2 cellular contexts compared by ENCODE assay signal in the genomic region with DNA sequence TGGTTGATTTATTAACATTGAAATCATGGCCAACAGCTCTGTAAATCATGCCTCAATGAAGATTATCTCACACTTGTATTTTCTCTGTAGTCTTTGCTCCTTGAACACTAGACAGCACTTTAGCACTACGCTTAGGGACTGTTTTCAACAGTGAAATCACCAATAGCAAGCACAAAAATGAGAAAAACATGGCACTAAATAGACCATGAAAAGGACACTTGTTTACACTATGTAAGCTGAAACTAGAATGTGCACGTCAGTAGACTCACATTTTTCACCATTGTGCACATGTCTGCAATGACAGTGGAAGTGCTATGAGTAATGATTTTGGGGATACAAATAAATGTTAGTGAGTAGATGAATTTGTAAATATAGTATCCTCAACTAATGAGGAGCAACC.
TF ChIP-seq lines count a peak whose summit lies in the region.

No MANE protein-coding gene starts in this region.

TF ChIP-seq in HEK293, 187 proteins besides CTCF, POLR2A, EP300 and RAD21 (continued from another document):
- TF ChIP-seq, protein P1, sequence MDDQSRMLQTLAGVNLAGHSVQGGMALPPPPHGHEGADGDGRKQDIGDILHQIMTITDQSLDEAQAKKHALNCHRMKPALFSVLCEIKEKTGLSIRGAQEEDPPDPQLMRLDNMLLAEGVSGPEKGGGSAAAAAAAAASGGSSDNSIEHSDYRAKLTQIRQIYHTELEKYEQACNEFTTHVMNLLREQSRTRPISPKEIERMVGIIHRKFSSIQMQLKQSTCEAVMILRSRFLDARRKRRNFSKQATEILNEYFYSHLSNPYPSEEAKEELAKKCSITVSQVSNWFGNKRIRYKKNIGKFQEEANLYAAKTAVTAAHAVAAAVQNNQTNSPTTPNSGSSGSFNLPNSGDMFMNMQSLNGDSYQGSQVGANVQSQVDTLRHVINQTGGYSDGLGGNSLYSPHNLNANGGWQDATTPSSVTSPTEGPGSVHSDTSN (CRISPR knock-in tag; IDR thresholded peaks at IDR 0.05): no peak
- TF ChIP-seq GLI2 (tag by site-specific recombination; IDR thresholded peaks at IDR 0.05; ENCODE audit: borderline replicate concordance, low read depth): no peak
- no peak for TF ChIP-seq GFI1B (tag by site-specific recombination; IDR thresholded peaks at IDR 0.05)
- TF ChIP-seq, protein P2, sequence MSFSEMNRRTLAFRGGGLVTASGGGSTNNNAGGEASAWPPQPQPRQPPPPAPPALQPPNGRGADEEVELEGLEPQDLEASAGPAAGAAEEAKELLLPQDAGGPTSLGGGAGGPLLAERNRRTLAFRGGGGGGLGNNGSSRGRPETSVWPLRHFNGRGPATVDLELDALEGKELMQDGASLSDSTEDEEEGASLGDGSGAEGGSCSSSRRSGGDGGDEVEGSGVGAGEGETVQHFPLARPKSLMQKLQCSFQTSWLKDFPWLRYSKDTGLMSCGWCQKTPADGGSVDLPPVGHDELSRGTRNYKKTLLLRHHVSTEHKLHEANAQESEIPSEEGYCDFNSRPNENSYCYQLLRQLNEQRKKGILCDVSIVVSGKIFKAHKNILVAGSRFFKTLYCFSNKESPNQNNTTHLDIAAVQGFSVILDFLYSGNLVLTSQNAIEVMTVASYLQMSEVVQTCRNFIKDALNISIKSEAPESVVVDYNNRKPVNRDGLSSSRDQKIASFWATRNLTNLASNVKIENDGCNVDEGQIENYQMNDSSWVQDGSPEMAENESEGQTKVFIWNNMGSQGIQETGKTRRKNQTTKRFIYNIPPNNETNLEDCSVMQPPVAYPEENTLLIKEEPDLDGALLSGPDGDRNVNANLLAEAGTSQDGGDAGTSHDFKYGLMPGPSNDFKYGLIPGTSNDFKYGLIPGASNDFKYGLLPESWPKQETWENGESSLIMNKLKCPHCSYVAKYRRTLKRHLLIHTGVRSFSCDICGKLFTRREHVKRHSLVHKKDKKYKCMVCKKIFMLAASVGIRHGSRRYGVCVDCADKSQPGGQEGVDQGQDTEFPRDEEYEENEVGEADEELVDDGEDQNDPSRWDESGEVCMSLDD (tag by site-specific recombination; IDR thresholded peaks at IDR 0.05): no peak
- 0 out of 2 replicates have a peak, but pooled peaks have one; percentile 9 for TF ChIP-seq PRDM1 (tag by site-specific recombination; IDR thresholded peaks at IDR 0.05)
- TF ChIP-seq ZNF391 (tag by site-specific recombination; IDR thresholded peaks at IDR 0.05; ENCODE audit: borderline replicate concordance, low read depth): no peak
- no peak for TF ChIP-seq ZNF341 (tag by site-specific recombination; IDR thresholded peaks at IDR 0.05; ENCODE audit: low read depth)
- no peak for TF ChIP-seq ZNF629 (tag by site-specific recombination; IDR thresholded peaks at IDR 0.05)
- TF ChIP-seq ZBTB1 (tag by site-specific recombination; IDR thresholded peaks at IDR 0.05): no peak
- no peak for TF ChIP-seq SCRT2 (tag by site-specific recombination; IDR thresholded peaks at IDR 0.05)
- TF ChIP-seq, protein P3, sequence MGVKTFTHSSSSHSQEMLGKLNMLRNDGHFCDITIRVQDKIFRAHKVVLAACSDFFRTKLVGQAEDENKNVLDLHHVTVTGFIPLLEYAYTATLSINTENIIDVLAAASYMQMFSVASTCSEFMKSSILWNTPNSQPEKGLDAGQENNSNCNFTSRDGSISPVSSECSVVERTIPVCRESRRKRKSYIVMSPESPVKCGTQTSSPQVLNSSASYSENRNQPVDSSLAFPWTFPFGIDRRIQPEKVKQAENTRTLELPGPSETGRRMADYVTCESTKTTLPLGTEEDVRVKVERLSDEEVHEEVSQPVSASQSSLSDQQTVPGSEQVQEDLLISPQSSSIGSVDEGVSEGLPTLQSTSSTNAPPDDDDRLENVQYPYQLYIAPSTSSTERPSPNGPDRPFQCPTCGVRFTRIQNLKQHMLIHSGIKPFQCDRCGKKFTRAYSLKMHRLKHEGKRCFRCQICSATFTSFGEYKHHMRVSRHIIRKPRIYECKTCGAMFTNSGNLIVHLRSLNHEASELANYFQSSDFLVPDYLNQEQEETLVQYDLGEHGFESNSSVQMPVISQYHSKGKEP (tag by site-specific recombination; IDR thresholded peaks at IDR 0.05): no peak
- no peak for TF ChIP-seq ZIC2 (tag by site-specific recombination; IDR thresholded peaks at IDR 0.05)
- TF ChIP-seq ZNF239 (tag by site-specific recombination; IDR thresholded peaks at IDR 0.05): no peak
- TF ChIP-seq FEZF1 (tag by site-specific recombination; IDR thresholded peaks at IDR 0.05): peak; percentile 71
- TF ChIP-seq, protein P4, sequence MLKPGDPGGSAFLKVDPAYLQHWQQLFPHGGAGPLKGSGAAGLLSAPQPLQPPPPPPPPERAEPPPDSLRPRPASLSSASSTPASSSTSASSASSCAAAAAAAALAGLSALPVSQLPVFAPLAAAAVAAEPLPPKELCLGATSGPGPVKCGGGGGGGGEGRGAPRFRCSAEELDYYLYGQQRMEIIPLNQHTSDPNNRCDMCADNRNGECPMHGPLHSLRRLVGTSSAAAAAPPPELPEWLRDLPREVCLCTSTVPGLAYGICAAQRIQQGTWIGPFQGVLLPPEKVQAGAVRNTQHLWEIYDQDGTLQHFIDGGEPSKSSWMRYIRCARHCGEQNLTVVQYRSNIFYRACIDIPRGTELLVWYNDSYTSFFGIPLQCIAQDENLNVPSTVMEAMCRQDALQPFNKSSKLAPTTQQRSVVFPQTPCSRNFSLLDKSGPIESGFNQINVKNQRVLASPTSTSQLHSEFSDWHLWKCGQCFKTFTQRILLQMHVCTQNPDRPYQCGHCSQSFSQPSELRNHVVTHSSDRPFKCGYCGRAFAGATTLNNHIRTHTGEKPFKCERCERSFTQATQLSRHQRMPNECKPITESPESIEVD (tag by site-specific recombination; IDR thresholded peaks at IDR 0.05): peak; percentile 100
- TF ChIP-seq ZFP41 (tag by site-specific recombination; IDR thresholded peaks at IDR 0.05; ENCODE audit: borderline replicate concordance): no peak
- no peak for TF ChIP-seq MYNN (tag by site-specific recombination; IDR thresholded peaks at IDR 0.05; ENCODE audit: borderline replicate concordance)
- TF ChIP-seq WT1 (tag by site-specific recombination; IDR thresholded peaks at IDR 0.05): no peak
- TF ChIP-seq, protein P5, sequence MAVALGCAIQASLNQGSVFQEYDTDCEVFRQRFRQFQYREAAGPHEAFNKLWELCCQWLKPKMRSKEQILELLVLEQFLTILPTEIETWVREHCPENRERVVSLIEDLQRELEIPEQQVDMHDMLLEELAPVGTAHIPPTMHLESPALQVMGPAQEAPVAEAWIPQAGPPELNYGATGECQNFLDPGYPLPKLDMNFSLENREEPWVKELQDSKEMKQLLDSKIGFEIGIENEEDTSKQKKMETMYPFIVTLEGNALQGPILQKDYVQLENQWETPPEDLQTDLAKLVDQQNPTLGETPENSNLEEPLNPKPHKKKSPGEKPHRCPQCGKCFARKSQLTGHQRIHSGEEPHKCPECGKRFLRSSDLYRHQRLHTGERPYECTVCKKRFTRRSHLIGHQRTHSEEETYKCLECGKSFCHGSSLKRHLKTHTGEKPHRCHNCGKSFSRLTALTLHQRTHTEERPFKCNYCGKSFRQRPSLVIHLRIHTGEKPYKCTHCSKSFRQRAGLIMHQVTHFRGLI (tag by site-specific recombination; IDR thresholded peaks at IDR 0.05): no peak
- TF ChIP-seq ZNF311 (tag by site-specific recombination; IDR thresholded peaks at IDR 0.05; ENCODE audit: borderline replicate concordance): no peak

TF ChIP-seq in neural cell, 6 proteins besides CTCF, POLR2A, EP300 and RAD21 (continued from another document):
- TF ChIP-seq POLR2AphosphoS5 (IDR thresholded peaks at IDR 0.05): no peak
